Comparison of ENCODE assay signal across 9 cellular contexts in the genomic region with DNA sequence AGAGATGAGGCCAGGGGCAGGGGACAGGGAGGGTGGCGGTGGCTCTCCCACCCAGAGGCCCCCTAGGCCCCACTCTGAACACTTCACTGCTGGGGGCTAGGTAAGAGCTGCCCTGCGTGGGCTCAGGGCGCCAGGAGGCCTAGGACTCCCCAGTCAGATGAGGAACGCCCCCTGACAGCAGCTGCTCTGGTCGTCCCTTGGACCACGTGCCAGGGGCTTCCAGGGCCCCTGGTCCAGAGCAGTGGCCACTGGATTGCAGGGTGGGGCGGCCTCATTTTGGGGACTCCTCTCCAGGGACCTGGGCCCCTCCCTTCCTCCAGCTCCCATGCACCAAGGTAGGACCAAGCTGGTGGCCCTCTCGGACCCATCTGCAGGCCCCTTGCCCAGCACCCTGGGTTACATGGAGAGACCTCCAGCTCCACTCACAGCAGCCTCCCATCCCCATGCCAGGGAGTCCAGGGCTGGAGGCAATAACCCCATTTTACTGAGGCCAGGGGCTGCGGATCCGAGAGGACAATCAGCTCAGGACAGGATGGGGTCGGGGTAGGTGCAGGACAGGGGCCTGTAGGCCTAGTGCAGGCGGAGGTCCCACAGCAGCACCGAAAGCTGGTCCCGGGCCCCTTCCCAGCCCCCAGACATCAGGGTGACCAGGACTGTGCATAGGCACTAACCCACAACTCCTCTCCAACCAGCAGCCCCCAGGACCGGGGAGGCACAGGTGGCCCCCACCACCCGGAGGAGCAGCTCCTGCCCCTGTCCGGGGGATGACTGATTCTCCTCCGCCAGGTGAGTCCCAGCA. TPM values are rescaled to one million over a fixed set of nuclear protein-coding genes. Genes with fewer than 3 reads are reported as not detected.
DNase-seq lines count a peak whose midpoint lies in the region; ATAC-seq and TF ChIP-seq lines count a peak whose summit lies in the region.
"Had no signal": no experiment of that assay in that cellular context is flagged by ENCODE, and none has a peak within 500 bp of the region (broad histone marks: within the 10 kb centered on the region; RNA-seq: fewer than 3 reads in every experiment).

No MANE protein-coding gene starts in this region.

- H3K36me3 ChIP-seq in mucosa of rectum (ENCODE audit: control insufficient read depth in 2 of 2, insufficient read depth in 2 of 2, low read length in 2 of 2) (no peaks in the 10 kb centered on the region), thoracic aorta (no peaks in the 10 kb centered on the region)

- no peak overlapping the region for H3K9ac ChIP-seq in mucosa of rectum (ENCODE audit: low read depth in 1 of 2, low read length in 2 of 2)

- ATAC-seq in T-helper 17 cell (no peak), thoracic aorta (ENCODE audit: insufficient number of reproducible peaks, low FRiP score, low read depth) (no peak)
- no peak for ATAC-seq in effector memory CD8-positive, alpha-beta T cell (replicated peaks)

- H3K9me3 ChIP-seq in T-helper 17 cell (ENCODE audit: control insufficient read depth, low read length, poor library complexity, severe bottlenecking), result no peaks in the 10 kb centered on the region
- H3K9me3 ChIP-seq in mucosa of rectum (ENCODE audit: control insufficient read depth in 2 of 2, low read length in 2 of 2), result no peaks in the 10 kb centered on the region
- H3K9me3 ChIP-seq in thoracic aorta, result no peaks in the 10 kb centered on the region

- H3K9me3 Mint-ChIP-seq in effector memory CD8-positive, alpha-beta T cell, result no peaks in the 10 kb centered on the region

- peaks cover 0 to 3% of the 10 kb centered on the region in 2 donors for H3K4me1 ChIP-seq in mucosa of rectum (ENCODE audit: control insufficient read depth in 2 of 2, insufficient read depth in 2 of 2, low read length in 2 of 2)
- peaks cover 0 to 17% of the 10 kb centered on the region in 2 donors for H3K4me1 ChIP-seq in thoracic aorta (ENCODE audit: control insufficient read depth in 1 of 2, low read depth in 2 of 2)

- H3K27ac Mint-ChIP-seq in T-helper 17 cell, result no peak overlapping the region
- H3K27ac Mint-ChIP-seq in effector memory CD8-positive, alpha-beta T cell, result no peak overlapping the region
- H3K27ac Mint-ChIP-seq: CD4-positive, CD25-positive, alpha-beta regulatory T cell had no signal

- no peak for TF ChIP-seq CTCF in thoracic aorta (IDR thresholded peaks at IDR 0.05)

- no peak for DNase-seq in T-helper 17 cell
- no peak for DNase-seq in effector memory CD8-positive, alpha-beta T cell
- no peak for DNase-seq in thoracic aorta (ENCODE audit: low spot score)
- no peak for DNase-seq in NCI-H69 (lab: John Stamatoyannopoulos, UW)
- DNase-seq in NCI-H345 treated with DMSO at 0.1 percent for 48 hours (lab: John Stamatoyannopoulos, UW; ENCODE audit: unreplicated experiment), result no peak
- DNase-seq in GM19240 (ENCODE audit: insufficient read length, low spot score), result no peak
- DNase-seq in dedifferentiated amniotic fluid mesenchymal stem cell (ENCODE audit: extremely low spot score), result no peak
- DNase-seq: CD4-positive, CD25-positive, alpha-beta regulatory T cell had no signal

- H3K27me3 ChIP-seq in mucosa of rectum (ENCODE audit: control insufficient read depth in 2 of 2, insufficient read depth in 2 of 2, low read length in 2 of 2) (peaks cover 15 to 34% of the 10 kb centered on the region in 2 donors), thoracic aorta (replicated peaks; ENCODE audit: insufficient read depth) (no peaks in the 10 kb centered on the region)

- peak overlapping the region in 1 of 2 donors; percentile 52 for H3K27ac ChIP-seq in mucosa of rectum (ENCODE audit: low read depth in 2 of 2, low read length in 2 of 2)
- peak overlapping the region; percentile 8 to 22 for H3K27ac ChIP-seq in thoracic aorta

- H3K4me3 Mint-ChIP-seq in T-helper 17 cell, result peak overlapping the region; percentile 80
- H3K4me3 Mint-ChIP-seq in effector memory CD8-positive, alpha-beta T cell, result peak overlapping the region; percentile 79 to 83

- peaks cover 23% of the 10 kb centered on the region for H3K27me3 Mint-ChIP-seq in T-helper 17 cell
- H3K27me3 Mint-ChIP-seq in effector memory CD8-positive, alpha-beta T cell, result peaks cover 33 to 66% of the 10 kb centered on the region in 2 donors

- H3K4me1 Mint-ChIP-seq in T-helper 17 cell, result peaks cover 7% of the 10 kb centered on the region
- H3K4me1 Mint-ChIP-seq in effector memory CD8-positive, alpha-beta T cell (ENCODE audit: low read depth in 2 of 2), result peaks cover 0 to 13% of the 10 kb centered on the region in 2 donors

- H3K36me3 Mint-ChIP-seq in T-helper 17 cell (ENCODE audit: low read depth), result no peaks in the 10 kb centered on the region
- no peaks in the 10 kb centered on the region for H3K36me3 Mint-ChIP-seq in effector memory CD8-positive, alpha-beta T cell (ENCODE audit: insufficient read depth)
- H3K36me3 Mint-ChIP-seq: CD4-positive, CD25-positive, alpha-beta regulatory T cell had no signal

- peak overlapping the region; percentile 7 to 15 for H3K4me3 ChIP-seq in mucosa of rectum (ENCODE audit: low read length in 2 of 2)
- H3K4me3 ChIP-seq in thoracic aorta, result peak overlapping the region; percentile 65

RNA-seq across cellular contexts. Expression of gene EGFL7, which starts 1.5 kb away (rescaled TPM):
- 1 to 10 TPM in 1 of 2 donors, not detected in 1; 5.7 TPM for total RNA-seq in T-helper 17 cell
- 10 to 100 TPM; 42.0 to 56.5 TPM for total RNA-seq in thoracic aorta

RNA-seq across cellular contexts. Expression of gene AGPAT2, which starts 23.1 kb away (rescaled TPM):
- 1 to 10 TPM; 7.7 to 8.5 TPM for total RNA-seq in T-helper 17 cell
- 10 to 100 TPM; 50.2 to 66.8 TPM for total RNA-seq in thoracic aorta

RNA-seq across cellular contexts. Expression of gene DIPK1B, which starts 48.2 kb away (rescaled TPM):
- 1 to 10 TPM; 1.3 to 3.2 TPM for total RNA-seq in T-helper 17 cell
- 1 to 10 TPM; 4.8 to 6.9 TPM for total RNA-seq in thoracic aorta

Comparison
In these comparisons a context has a peak if more than half of its experiments do, and no peak if none do; other contexts are left out.
1. RNA of gene EGFL7, which starts 1.5 kb away (total RNA-seq): 42.0 to 56.5 TPM in thoracic aorta; 5.7 TPM in T-helper 17 cell; every median in the first group is over 4 times any median in the second.
2. RNA of gene AGPAT2, which starts 23.1 kb away (total RNA-seq): 50.2 to 66.8 TPM in thoracic aorta; 7.7 to 8.5 TPM in T-helper 17 cell; every median in the first group is over 4 times any median in the second.